In genomic region chr9:22512495-22512894, GRCh38 we compare ENCODE assay signal across 16 cellular contexts.
DNase-seq lines count a peak whose midpoint lies in the region; ATAC-seq and TF ChIP-seq lines count a peak whose summit lies in the region.
"Had no signal": no experiment of that assay in that cellular context is flagged by ENCODE, and none has a peak within 500 bp of the region (broad histone marks: within the 10 kb centered on the region; RNA-seq: fewer than 3 reads in every experiment).

No MANE protein-coding gene starts in this region.

- H3K4me1 ChIP-seq in Peyer's patch: no peaks in the 10 kb centered on the region
- H3K4me1 ChIP-seq: left ventricle myocardium inferior had no signal

- no peaks in the 10 kb centered on the region for H3K36me3 Mint-ChIP-seq in stimulated activated memory B cell treated with anti-CD40 and anti-IgM and Interleukin-4, amounts not matched to agents 10 μg/mL and 1 μg/mL and 100 μg/mL, for 72 hours

- H3K9me3 ChIP-seq in Peyer's patch: no peaks in the 10 kb centered on the region
- H3K9me3 ChIP-seq: left ventricle myocardium inferior had no signal

- DNase-seq in NCI-H69 (lab: John Stamatoyannopoulos, UW) (peak; percentile 74), nucleus accumbens (lab: John Stamatoyannopoulos, UW) (no peak), Peyer's patch (no peak)
- no peak for DNase-seq in activated CD8-positive, alpha-beta memory T cell treated with anti-CD3 and anti-CD28 coated beads, Interleukin-2, amount 50 U/mL, for 48 hours
- DNase-seq: activated CD4-positive, alpha-beta T cell treated with anti-CD3 and anti-CD28 coated beads, Interleukin-2, amount 50 U/mL, for 4 hours; C1 segment of cervical spinal cord; DMS79; left ventricle myocardium inferior; PC-9; trophoblast cell had no signal

- no peak for TF ChIP-seq POLR2A in Peyer's patch (IDR thresholded peaks at IDR 0.05)

- no peak overlapping the region for H3K27ac Mint-ChIP-seq in stimulated activated memory B cell treated with anti-CD40 and anti-IgM and Interleukin-4, amounts not matched to agents 10 μg/mL and 1 μg/mL and 100 μg/mL, for 72 hours

- TF ChIP-seq CTCF in Peyer's patch (IDR thresholded peaks at IDR 0.05): no peak

- no peaks in the 10 kb centered on the region for H3K36me3 ChIP-seq in Peyer's patch
- H3K36me3 ChIP-seq: cardiac muscle cell, left ventricle myocardium inferior had no signal

- no peaks in the 10 kb centered on the region for H3K4me1 Mint-ChIP-seq in stimulated activated memory B cell treated with anti-CD40 and anti-IgM and Interleukin-4, amounts not matched to agents 10 μg/mL and 1 μg/mL and 100 μg/mL, for 72 hours

- no peak overlapping the region for H3K4me3 Mint-ChIP-seq in stimulated activated memory B cell treated with anti-CD40 and anti-IgM and Interleukin-4, amounts not matched to agents 10 μg/mL and 1 μg/mL and 100 μg/mL, for 72 hours

- no peak overlapping the region for H3K27ac ChIP-seq in Peyer's patch
- H3K27ac ChIP-seq: cardiac muscle cell, left ventricle myocardium inferior, PC-9, skin epidermis had no signal

- H3K4me3 ChIP-seq in Peyer's patch: no peak overlapping the region
- H3K4me3 ChIP-seq: cardiac muscle cell, left ventricle myocardium inferior, PC-9, skin epidermis had no signal

- peaks cover 14% of the 10 kb centered on the region for H3K27me3 Mint-ChIP-seq in stimulated activated memory B cell treated with anti-CD40 and anti-IgM and Interleukin-4, amounts not matched to agents 10 μg/mL and 1 μg/mL and 100 μg/mL, for 72 hours

- no peaks in the 10 kb centered on the region for H3K27me3 ChIP-seq in Peyer's patch
- H3K27me3 ChIP-seq: cardiac muscle cell had no signal

- ATAC-seq in GM19463 (IDR thresholded peaks at IDR 0.05; ENCODE audit: unreplicated experiment): peak; percentile 92
- peak; percentile 61 for ATAC-seq in HG03060 (IDR thresholded peaks at IDR 0.05; ENCODE audit: low read depth, unreplicated experiment)
- ATAC-seq in stimulated activated memory B cell treated with anti-CD40 and anti-IgM and Interleukin-4, amounts not matched to agents 10 μg/mL and 1 μg/mL and 100 μg/mL, for 72 hours: peak; percentile 36
- no peak for ATAC-seq in HG02938 (IDR thresholded peaks at IDR 0.05; ENCODE audit: unreplicated experiment)

- H3K9me3 Mint-ChIP-seq in stimulated activated memory B cell treated with anti-CD40 and anti-IgM and Interleukin-4, amounts not matched to agents 10 μg/mL and 1 μg/mL and 100 μg/mL, for 72 hours: no peaks in the 10 kb centered on the region
